In the genomic region with DNA sequence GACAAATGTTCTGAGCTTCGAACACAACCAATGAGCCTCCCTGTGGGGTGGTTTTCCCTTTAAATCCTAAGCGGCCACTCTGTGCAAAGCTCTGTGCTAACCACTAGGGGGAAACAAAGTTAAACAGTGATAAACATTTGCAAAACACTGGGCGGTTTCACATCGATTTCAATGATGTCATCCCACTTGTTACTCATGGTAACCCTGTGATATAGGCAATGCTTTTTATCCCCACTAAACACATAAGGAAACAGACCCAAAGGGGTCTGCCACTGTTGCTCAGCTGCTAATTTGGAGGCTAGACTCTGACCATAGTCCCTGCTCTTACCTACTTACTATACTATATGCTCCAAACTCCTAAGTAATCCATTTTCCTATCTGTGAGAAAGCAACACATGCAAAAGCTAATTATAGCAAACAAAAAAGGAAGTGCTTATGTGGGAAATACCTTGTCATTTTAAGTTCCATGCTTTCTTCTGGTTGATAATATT, we compare ENCODE assay signal across 8 cellular contexts.
DNase-seq lines count a peak whose midpoint lies in the region; ATAC-seq lines count a peak whose summit lies in the region.

No MANE protein-coding gene starts in this region.

- DNase-seq in Ammon's horn (ENCODE audit: low spot score): peak; percentile 77
- peak; percentile 32 to 57 for DNase-seq in NCI-H1930 (lab: John Stamatoyannopoulos, UW)
- DNase-seq in T-helper 2 cell treated with Interferon-gamma antibody and Interleukin-4, amounts not matched to agents 5 μg/mL and 100 μg/mL, for 36 hours (ENCODE audit: low spot score): peak; percentile 73
- no peak for DNase-seq in central memory CD8-positive, alpha-beta T cell (ENCODE audit: low spot score in 2 of 2)
- DNase-seq in left kidney (ENCODE audit: low read depth, low spot score): peak; percentile 78
- peak; percentile 29 to 31 for DNase-seq in stimulated activated CD8-positive, alpha-beta memory T cell treated with anti-CD3 and anti-CD28 coated beads, Interleukin-15, amount 100 ng/mL, for 48 hours (ENCODE audit: low read depth in 2 of 2)

- peaks cover 17% of the 10 kb centered on the region for H3K4me1 Mint-ChIP-seq in T-helper 2 cell treated with Interferon-gamma antibody and Interleukin-4, amounts not matched to agents 5 μg/mL and 100 μg/mL, for 36 hours (ENCODE audit: low read depth)
- no peaks in the 10 kb centered on the region for H3K4me1 Mint-ChIP-seq in central memory CD8-positive, alpha-beta T cell

- H3K27me3 Mint-ChIP-seq in T-helper 2 cell treated with Interferon-gamma antibody and Interleukin-4, amounts not matched to agents 5 μg/mL and 100 μg/mL, for 36 hours (ENCODE audit: low read depth): peaks cover 22% of the 10 kb centered on the region
- peaks cover 34% of the 10 kb centered on the region for H3K27me3 Mint-ChIP-seq in central memory CD8-positive, alpha-beta T cell

- H3K27ac Mint-ChIP-seq in T-helper 2 cell treated with Interferon-gamma antibody and Interleukin-4, amounts not matched to agents 5 μg/mL and 100 μg/mL, for 36 hours: peak overlapping the region; percentile 49
- H3K27ac Mint-ChIP-seq in central memory CD8-positive, alpha-beta T cell (ENCODE audit: low read depth): no peak overlapping the region

- peak; percentile 90 for ATAC-seq in GM18867 (IDR thresholded peaks at IDR 0.05; ENCODE audit: unreplicated experiment)
- ATAC-seq in HG03045 (IDR thresholded peaks at IDR 0.05; ENCODE audit: unreplicated experiment): peak; percentile 94
- ATAC-seq in central memory CD8-positive, alpha-beta T cell (replicated peaks; ENCODE audit: extremely low read depth, poor library complexity, severe bottlenecking): peak; percentile 56

- H3K9me3 Mint-ChIP-seq in T-helper 2 cell treated with Interferon-gamma antibody and Interleukin-4, amounts not matched to agents 5 μg/mL and 100 μg/mL, for 36 hours: no peaks in the 10 kb centered on the region
- no peaks in the 10 kb centered on the region for H3K9me3 Mint-ChIP-seq in central memory CD8-positive, alpha-beta T cell

- no peaks in the 10 kb centered on the region for H3K36me3 Mint-ChIP-seq in T-helper 2 cell treated with Interferon-gamma antibody and Interleukin-4, amounts not matched to agents 5 μg/mL and 100 μg/mL, for 36 hours (ENCODE audit: low read depth)
- no peaks in the 10 kb centered on the region for H3K36me3 Mint-ChIP-seq in central memory CD8-positive, alpha-beta T cell (ENCODE audit: insufficient read depth)

- H3K4me3 Mint-ChIP-seq in T-helper 2 cell treated with Interferon-gamma antibody and Interleukin-4, amounts not matched to agents 5 μg/mL and 100 μg/mL, for 36 hours: no peak overlapping the region
- H3K4me3 Mint-ChIP-seq in central memory CD8-positive, alpha-beta T cell: no peak overlapping the region

Comparison
In these comparisons a context has a peak if more than half of its experiments do, and no peak if none do; other contexts are left out.
1. DNase-seq: peak in Ammon's horn (single experiment), NCI-H1930 (2 of 2), T-helper 2 cell treated with Interferon-gamma antibody and Interleukin-4, amounts not matched to agents 5 μg/mL and 100 μg/mL, for 36 hours (single experiment), left kidney (single experiment) and stimulated activated CD8-positive, alpha-beta memory T cell treated with anti-CD3 and anti-CD28 coated beads, Interleukin-15, amount 100 ng/mL, for 48 hours (2 of 2); none in central memory CD8-positive, alpha-beta T cell (0 of 2).
2. Peak in every context shown above with its lines, with median percentiles within 50 percentile points of each other: ATAC-seq.